In genomic region chr7:109125001-109125400, GRCh38 we compare ENCODE assay signal across 20 cellular contexts.
"Had no signal": no experiment of that assay in that cellular context is flagged by ENCODE, and none has a peak within 500 bp of the region (broad histone marks: within the 10 kb centered on the region; RNA-seq: fewer than 3 reads in every experiment).

No MANE protein-coding gene starts in this region.

- DNase-seq: effector memory CD8-positive, alpha-beta T cell; foreskin melanocyte; heart left ventricle; hippocampal formation; left colon; left ventricle myocardium superior; mesenchymal stem cell; naive B cell; posterior cingulate gyrus; stimulated activated CD4-positive, alpha-beta T cell treated with anti-CD3 and anti-CD28 coated beads, Interleukin-2, amount 100 ng/mL, for 24 hours; stimulated activated CD4-positive, alpha-beta T cell treated with anti-CD3 and anti-CD28 coated beads, Interleukin-4, amount 100 ng/mL, for 4 hours; stimulated activated naive B cell treated with anti-CD40 and anti-IgM and Interleukin-4, amounts not matched to agents 10 μg/mL and 1 μg/mL and 100 μg/mL, for 72 hours; stimulated activated naive CD8-positive, alpha-beta T cell treated with anti-CD3 and anti-CD28 coated beads, Interleukin-15, amount 100 ng/mL, for 72 hours; testis; uterus had no signal

- H3K9me3 Mint-ChIP-seq: nephron had no signal

- H3K36me3 Mint-ChIP-seq: naive B cell; stimulated activated naive B cell treated with anti-CD40 and anti-IgM and Interleukin-4, amounts not matched to agents 10 μg/mL and 1 μg/mL and 100 μg/mL, for 72 hours had no signal

- H3K4me3 Mint-ChIP-seq: dendritic cell treated with granulocyte-macrophage colony-stimulating factor and Interleukin-4, amounts not matched to agents 40 ng/mL and 50 ng/mL, for 4 days; effector memory CD8-positive, alpha-beta T cell; naive B cell; nephron; stimulated activated naive B cell treated with anti-CD40 and anti-IgM and Interleukin-4, amounts not matched to agents 10 μg/mL and 1 μg/mL and 100 μg/mL, for 72 hours; stimulated activated naive CD8-positive, alpha-beta T cell treated with anti-CD3 and anti-CD28 coated beads, Interleukin-15, amount 100 ng/mL, for 72 hours had no signal

- H3K36me3 ChIP-seq: heart left ventricle, tibial nerve, uterus had no signal

- H3K4me1 Mint-ChIP-seq: naive B cell; stimulated activated naive B cell treated with anti-CD40 and anti-IgM and Interleukin-4, amounts not matched to agents 10 μg/mL and 1 μg/mL and 100 μg/mL, for 72 hours; stimulated activated naive CD8-positive, alpha-beta T cell treated with anti-CD3 and anti-CD28 coated beads, Interleukin-15, amount 100 ng/mL, for 72 hours had no signal

- H3K27ac ChIP-seq: heart left ventricle, testis, tibial nerve, uterus had no signal

- H3K4me3 ChIP-seq: heart left ventricle, lung, testis, tibial nerve, uterus had no signal

- H3K27me3 ChIP-seq: heart left ventricle, testis, tibial nerve had no signal

- H3K9me3 ChIP-seq: testis, tibial nerve, uterus had no signal

- H3K27ac Mint-ChIP-seq: dendritic cell treated with granulocyte-macrophage colony-stimulating factor and Interleukin-4, amounts not matched to agents 40 ng/mL and 50 ng/mL, for 4 days; effector memory CD8-positive, alpha-beta T cell; naive B cell; stimulated activated naive B cell treated with anti-CD40 and anti-IgM and Interleukin-4, amounts not matched to agents 10 μg/mL and 1 μg/mL and 100 μg/mL, for 72 hours; stimulated activated naive CD8-positive, alpha-beta T cell treated with anti-CD3 and anti-CD28 coated beads, Interleukin-15, amount 100 ng/mL, for 72 hours had no signal

- H3K4me1 ChIP-seq: heart left ventricle, testis, tibial nerve, uterus had no signal

- H3K27me3 Mint-ChIP-seq: dendritic cell treated with granulocyte-macrophage colony-stimulating factor and Interleukin-4, amounts not matched to agents 40 ng/mL and 50 ng/mL, for 4 days; effector memory CD8-positive, alpha-beta T cell; naive B cell; stimulated activated naive B cell treated with anti-CD40 and anti-IgM and Interleukin-4, amounts not matched to agents 10 μg/mL and 1 μg/mL and 100 μg/mL, for 72 hours; stimulated activated naive CD8-positive, alpha-beta T cell treated with anti-CD3 and anti-CD28 coated beads, Interleukin-15, amount 100 ng/mL, for 72 hours had no signal

- ATAC-seq: effector memory CD8-positive, alpha-beta T cell; heart left ventricle; left colon; left ventricle myocardium superior; sciatic nerve; stimulated activated naive B cell treated with anti-CD40 and anti-IgM and Interleukin-4, amounts not matched to agents 10 μg/mL and 1 μg/mL and 100 μg/mL, for 72 hours; stimulated activated naive CD8-positive, alpha-beta T cell treated with anti-CD3 and anti-CD28 coated beads, Interleukin-15, amount 100 ng/mL, for 72 hours had no signal
